In genomic region chr13:94198666-94199065, GRCh38 we compare ENCODE assay signal across 19 cellular contexts.
DNase-seq lines count a peak whose midpoint lies in the region; ATAC-seq, FAIRE-seq and TF ChIP-seq lines count a peak whose summit lies in the region.
"Had no signal": no experiment of that assay in that cellular context is flagged by ENCODE, and none has a peak within 500 bp of the region (broad histone marks: within the 10 kb centered on the region; RNA-seq: fewer than 3 reads in every experiment).

No MANE protein-coding gene starts in this region.

- peaks cover 0 to 3% (median 0%) of the 10 kb centered on the region in 11 donors for H3K9me3 Mint-ChIP-seq in naive thymus-derived CD4-positive, alpha-beta T cell
- H3K9me3 Mint-ChIP-seq: activated naive CD4-positive, alpha-beta T cell treated with anti-CD3 and anti-CD28 coated beads, Interleukin-2, amount 50 U/mL, for 24 hours had no signal

- no peak overlapping the region for H3K27ac ChIP-seq in naive thymus-derived CD4-positive, alpha-beta T cell (ENCODE audit: low read depth, low read length)
- H3K27ac ChIP-seq: body of pancreas, colonic mucosa, left ventricle myocardium inferior, Peyer's patch, upper lobe of left lung had no signal

- ATAC-seq in naive thymus-derived CD4-positive, alpha-beta T cell = peak; percentile 12
- ATAC-seq: body of pancreas had no signal

- peak; percentile 97 for FAIRE-seq in H54 (lab: Jason Lieb, UNC)

- intact Hi-C loops in naive thymus-derived CD4-positive, alpha-beta T cell (cut with micrococcal nuclease) = no loop called here

- H3K27ac Mint-ChIP-seq in naive thymus-derived CD4-positive, alpha-beta T cell = no peak overlapping the region
- H3K27ac Mint-ChIP-seq: activated naive CD4-positive, alpha-beta T cell treated with anti-CD3 and anti-CD28 coated beads, Interleukin-2, amount 50 U/mL, for 24 hours had no signal

- no peak for TF ChIP-seq CTCF in cardiac fibroblast (IDR thresholded peaks at IDR 0.05; ENCODE audit: low read depth, low read length)
- no peak for TF ChIP-seq CTCF in GM20000 (IDR thresholded peaks at IDR 0.05; ENCODE audit: extremely low read depth, missing control alignments)

- peaks cover 0 to 3% (median 0%) of the 10 kb centered on the region in 5 donors for H3K36me3 Mint-ChIP-seq in naive thymus-derived CD4-positive, alpha-beta T cell
- H3K36me3 Mint-ChIP-seq: activated naive CD4-positive, alpha-beta T cell treated with anti-CD3 and anti-CD28 coated beads, Interleukin-2, amount 50 U/mL, for 24 hours had no signal

- no peak overlapping the region for H3K4me3 Mint-ChIP-seq in naive thymus-derived CD4-positive, alpha-beta T cell
- H3K4me3 Mint-ChIP-seq: activated naive CD4-positive, alpha-beta T cell treated with anti-CD3 and anti-CD28 coated beads, Interleukin-2, amount 50 U/mL, for 24 hours had no signal

- peaks cover 0 to 8% (median 0%) of the 10 kb centered on the region in 7 donors for H3K4me1 Mint-ChIP-seq in naive thymus-derived CD4-positive, alpha-beta T cell
- H3K4me1 Mint-ChIP-seq: activated naive CD4-positive, alpha-beta T cell treated with anti-CD3 and anti-CD28 coated beads, Interleukin-2, amount 50 U/mL, for 24 hours had no signal

- H3K4me3 ChIP-seq in cardiac fibroblast (replicated peaks in 1 of 2; ENCODE audit: low read depth in 2 of 2, low read length in 2 of 2) = no peak overlapping the region
- H3K4me3 ChIP-seq in naive thymus-derived CD4-positive, alpha-beta T cell (ENCODE audit: low read length) = no peak overlapping the region
- H3K4me3 ChIP-seq: body of pancreas, colonic mucosa, left ventricle myocardium inferior, Peyer's patch, upper lobe of left lung had no signal

- CTCF ChIA-PET in naive thymus-derived CD4-positive, alpha-beta T cell (lab: Charles Lee) = no interaction called here

- TF ChIP-seq POLR2A in H54 (IDR thresholded peaks at IDR 0.05; ENCODE audit: low read depth, low read length) = no peak

- DNase-seq in H54 (ENCODE audit: insufficient read length, low spot score) = no peak
- peak; percentile 27 for DNase-seq in NCI-H460 (ENCODE audit: extremely low read depth, low read depth)
- peak; percentile 12 to 51 for DNase-seq in cardiac fibroblast (ENCODE audit: low read depth in 2 of 2)
- no peak for DNase-seq in naive thymus-derived CD4-positive, alpha-beta T cell
- no peak for DNase-seq in activated CD8-positive, alpha-beta memory T cell treated with anti-CD3 and anti-CD28 coated beads for 24 hours
- no peak for DNase-seq in putamen (ENCODE audit: low spot score)
- no peak for DNase-seq in GM20000 (ENCODE audit: low spot score)
- DNase-seq: AML-193; body of pancreas; colonic mucosa; DMS79; Kasumi-1; left ventricle myocardium inferior; NCI-H2227 treated with DMSO at 0.1 percent for 48 hours; NK-92 treated with Interleukin-12 subunit alpha and Interleukin-12 subunit beta, amount 100 ng/mL, for 24 hours; Peyer's patch; stimulated activated CD4-positive, alpha-beta T cell treated with anti-CD3 and anti-CD28 coated beads, Interleukin-12 subunit alpha, Interleukin-12 subunit beta, amount 100 ng/mL, for 4 hours; upper lobe of left lung had no signal

- H3K36me3 ChIP-seq in naive thymus-derived CD4-positive, alpha-beta T cell (ENCODE audit: control insufficient read depth in 2 of 3, insufficient read depth in 3 of 3, low read length in 3 of 3) = no peaks in the 10 kb centered on the region
- H3K36me3 ChIP-seq: colonic mucosa, left ventricle myocardium inferior, Peyer's patch, upper lobe of left lung had no signal

- no peaks in the 10 kb centered on the region for H3K27me3 ChIP-seq in naive thymus-derived CD4-positive, alpha-beta T cell (ENCODE audit: control insufficient read depth in 2 of 2, insufficient read depth in 2 of 2, low read length in 2 of 2)
- H3K27me3 ChIP-seq: body of pancreas, colonic mucosa, Peyer's patch, upper lobe of left lung had no signal

- H3K27me3 Mint-ChIP-seq in naive thymus-derived CD4-positive, alpha-beta T cell = peaks cover 0 to 2% (median 0%) of the 10 kb centered on the region in 5 donors
- H3K27me3 Mint-ChIP-seq: activated naive CD4-positive, alpha-beta T cell treated with anti-CD3 and anti-CD28 coated beads, Interleukin-2, amount 50 U/mL, for 24 hours had no signal

- H3K9me3 ChIP-seq in naive thymus-derived CD4-positive, alpha-beta T cell (ENCODE audit: control insufficient read depth in 2 of 3, low read length in 3 of 3) = no peaks in the 10 kb centered on the region
- H3K9me3 ChIP-seq: body of pancreas, colonic mucosa, left ventricle myocardium inferior, Peyer's patch, upper lobe of left lung had no signal

- POLR2A ChIA-PET in naive thymus-derived CD4-positive, alpha-beta T cell (lab: Charles Lee) = no interaction called here

- H3K4me1 ChIP-seq in naive thymus-derived CD4-positive, alpha-beta T cell (ENCODE audit: control insufficient read depth in 2 of 2, insufficient read depth in 2 of 2, low read length in 2 of 2) = no peaks in the 10 kb centered on the region
- H3K4me1 ChIP-seq: body of pancreas, colonic mucosa, left ventricle myocardium inferior, Peyer's patch, upper lobe of left lung had no signal

Comparison
In these comparisons a context has a peak if more than half of its experiments do, and no peak if none do; other contexts are left out.
1. DNase-seq: peak in NCI-H460 (single experiment) and cardiac fibroblast (2 of 2); none in H54 (single experiment), naive thymus-derived CD4-positive, alpha-beta T cell (0 of 9), activated CD8-positive, alpha-beta memory T cell treated with anti-CD3 and anti-CD28 coated beads for 24 hours (single experiment), putamen (single experiment) and GM20000 (single experiment).